8 cellular contexts compared by ENCODE assay signal in the genomic region with DNA sequence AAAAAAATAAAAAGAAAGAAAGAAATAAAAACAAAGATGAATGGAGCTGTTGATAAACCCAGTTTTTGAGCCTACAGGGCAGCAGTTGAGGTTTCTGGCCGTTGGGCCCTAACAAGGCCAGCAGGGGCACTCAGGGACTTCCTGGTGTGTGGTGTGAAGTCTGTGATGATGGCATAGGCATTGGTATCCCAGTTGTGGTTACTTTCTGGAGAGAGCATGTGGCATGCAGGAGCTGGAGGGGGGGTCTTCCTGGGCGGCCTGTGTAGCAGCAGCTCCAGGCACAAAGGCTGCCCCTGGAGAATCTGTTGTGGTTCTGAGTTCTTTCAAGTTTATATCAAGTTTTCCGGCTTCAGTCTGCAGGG. TPM values are rescaled to one million over a fixed set of nuclear protein-coding genes. Genes with fewer than 3 reads are reported as not detected.
DNase-seq lines count a peak whose midpoint lies in the region; TF ChIP-seq lines count a peak whose summit lies in the region.

No MANE protein-coding gene starts in this region.

- no peaks in the 10 kb centered on the region for H3K9me3 Mint-ChIP-seq in dendritic cell treated with granulocyte-macrophage colony-stimulating factor and Interleukin-4, amounts not matched to agents 40 ng/mL and 50 ng/mL, for 4 days
- no peaks in the 10 kb centered on the region for H3K9me3 Mint-ChIP-seq in neural crest cell

- H3K4me1 Mint-ChIP-seq in dendritic cell treated with granulocyte-macrophage colony-stimulating factor and Interleukin-4, amounts not matched to agents 40 ng/mL and 50 ng/mL, for 4 days (ENCODE audit: low read depth), result peaks cover 64% of the 10 kb centered on the region
- H3K4me1 Mint-ChIP-seq in neural crest cell, result peaks cover 44% of the 10 kb centered on the region

- H3K4me3 Mint-ChIP-seq in dendritic cell treated with granulocyte-macrophage colony-stimulating factor and Interleukin-4, amounts not matched to agents 40 ng/mL and 50 ng/mL, for 4 days, result peak overlapping the region; percentile 44
- peak overlapping the region; percentile 58 for H3K4me3 Mint-ChIP-seq in neural crest cell

- peak overlapping the region; percentile 99 for H3K27ac Mint-ChIP-seq in dendritic cell treated with granulocyte-macrophage colony-stimulating factor and Interleukin-4, amounts not matched to agents 40 ng/mL and 50 ng/mL, for 4 days
- H3K27ac Mint-ChIP-seq in neural crest cell (ENCODE audit: unreplicated experiment), result no peak overlapping the region

- intact Hi-C loops in dendritic cell treated with granulocyte-macrophage colony-stimulating factor and Interleukin-4, amounts not matched to agents 40 ng/mL and 50 ng/mL, for 4 days (cut with micrococcal nuclease), result no loop called here

- no peak for TF ChIP-seq POLR2A in NB4 (IDR thresholded peaks at IDR 0.05; ENCODE audit: extremely low read depth, insufficient read length)

- H3K27me3 Mint-ChIP-seq in dendritic cell treated with granulocyte-macrophage colony-stimulating factor and Interleukin-4, amounts not matched to agents 40 ng/mL and 50 ng/mL, for 4 days, result no peaks in the 10 kb centered on the region
- H3K27me3 Mint-ChIP-seq in neural crest cell (ENCODE audit: low read depth), result no peaks in the 10 kb centered on the region

- peak overlapping the region; percentile 96 for H3K4me3 ChIP-seq in NB4 (ENCODE audit: low read depth, low read length)

- DNase-seq in GM04504 (ENCODE audit: low read depth), result peak; percentile 64
- DNase-seq in NB4 (ENCODE audit: low read depth), result peak; percentile 96
- DNase-seq in neural crest cell (ENCODE audit: low read depth, low spot score), result no peak
- no peak for DNase-seq in NCI-H524 treated with DMSO at 0.1 percent for 48 hours (lab: John Stamatoyannopoulos, UW)
- DNase-seq in stimulated activated CD4-positive, alpha-beta T cell treated with anti-CD3 and anti-CD28 coated beads, Interleukin-4, amount 100 ng/mL, for 1 hour, result no peak
- DNase-seq in hypothalamus (lab: John Stamatoyannopoulos, UW), result no peak
- no peak for DNase-seq in NCI-H510A (lab: John Stamatoyannopoulos, UW)

- H3K36me3 Mint-ChIP-seq in dendritic cell treated with granulocyte-macrophage colony-stimulating factor and Interleukin-4, amounts not matched to agents 40 ng/mL and 50 ng/mL, for 4 days (ENCODE audit: low read depth), result peaks cover 26% of the 10 kb centered on the region
- no peaks in the 10 kb centered on the region for H3K36me3 Mint-ChIP-seq in neural crest cell (ENCODE audit: low read depth)

- no peak for TF ChIP-seq CTCF in NB4 (IDR thresholded peaks at IDR 0.05; ENCODE audit: low read depth, low read length)
- no peak for TF ChIP-seq CTCF in neural crest cell (conservative IDR thresholded peaks at IDR 0.05)

RNA-seq across cellular contexts. Expression of a gene that starts 2.0 kb away (rescaled TPM):
- total RNA-seq in neural crest cell, result 21.7 and 22.2 TPM in 2 replicates

RNA-seq across cellular contexts. Expression of a gene that starts 2.1 kb away (rescaled TPM):
- 70.9 and 86.4 TPM in 2 replicates for total RNA-seq in neural crest cell

Comparison
In these comparisons a context has a peak if more than half of its experiments do, and no peak if none do; other contexts are left out.
1. DNase-seq: peak in GM04504 (single experiment) and NB4 (single experiment); none in neural crest cell (single experiment), NCI-H524 treated with DMSO at 0.1 percent for 48 hours (single experiment), stimulated activated CD4-positive, alpha-beta T cell treated with anti-CD3 and anti-CD28 coated beads, Interleukin-4, amount 100 ng/mL, for 1 hour (single experiment), hypothalamus (0 of 51) and NCI-H510A (single experiment).